18 cellular contexts compared by ENCODE assay signal in the genomic region with DNA sequence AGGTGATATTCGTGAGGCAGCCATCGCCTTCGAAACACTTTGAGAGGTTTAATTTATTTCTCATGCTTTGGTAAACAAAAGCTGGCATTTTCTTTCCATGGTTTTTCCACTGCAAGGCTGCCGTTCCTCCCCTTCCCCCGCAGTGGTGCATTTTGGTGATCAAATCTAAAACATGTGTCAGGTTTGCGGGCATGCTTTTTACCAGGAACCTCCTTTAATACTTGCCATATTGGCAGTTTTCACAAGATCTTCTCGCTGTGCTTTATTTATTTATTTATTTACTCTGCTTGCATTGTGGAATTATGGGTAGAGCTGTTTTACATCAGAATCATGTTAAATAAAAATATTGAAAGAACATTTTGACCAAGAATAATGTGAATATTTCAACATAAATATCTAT. TPM values are rescaled to one million over a fixed set of nuclear protein-coding genes. Genes with fewer than 3 reads are reported as not detected.
DNase-seq lines count a peak whose midpoint lies in the region; ATAC-seq, FAIRE-seq and TF ChIP-seq lines count a peak whose summit lies in the region.
"Had no signal": no experiment of that assay in that cellular context is flagged by ENCODE, and none has a peak within 500 bp of the region (broad histone marks: within the 10 kb centered on the region; RNA-seq: fewer than 3 reads in every experiment).

No MANE protein-coding gene starts in this region.

- in situ Hi-C loops in GM13977 (cut with MboI; ENCODE audit: low pct_unique_long_range_greater_than_20kb, low sequenced_read_pairs, unreplicated experiment): no loop called here

- TF ChIP-seq EP300 in suprapubic skin (IDR thresholded peaks at IDR 0.05): no peak

- DNase-seq in heart left ventricle: no peak
- no peak for DNase-seq in left ventricle myocardium superior
- no peak for DNase-seq in coronary artery (ENCODE audit: low spot score)
- no peak for DNase-seq in suprapubic skin (ENCODE audit: low spot score in 2 of 2)
- no peak for DNase-seq in urothelium cell line (ENCODE audit: low spot score)
- DNase-seq in GM13977 (ENCODE audit: low spot score): no peak
- DNase-seq in central memory CD4-positive, alpha-beta T cell: no peak
- DNase-seq: activated CD4-positive, alpha-beta memory T cell treated with anti-CD3 and anti-CD28 coated beads for 36 hours; activated T-cell treated with anti-CD3 and anti-CD28 coated beads, Interleukin-2, amount 50 U/mL, for 24 hours; naive B cell; RPMI8226; stimulated activated naive CD4-positive, alpha-beta T cell; T-helper 1 cell had no signal

- H3K27me3 ChIP-seq in heart left ventricle (no peaks in the 10 kb centered on the region), suprapubic skin (no peaks in the 10 kb centered on the region)
- H3K27me3 ChIP-seq: uterus had no signal

- no peak for TF ChIP-seq CTCF in heart left ventricle (IDR thresholded peaks at IDR 0.05)
- no peak for TF ChIP-seq CTCF in coronary artery (IDR thresholded peaks at IDR 0.05)
- TF ChIP-seq CTCF in suprapubic skin (IDR thresholded peaks at IDR 0.05): no peak
- no peak for TF ChIP-seq CTCF in GM13977 (IDR thresholded peaks at IDR 0.05; ENCODE audit: extremely low read depth, insufficient read depth, missing control alignments)

- H3K4me3 ChIP-seq in heart left ventricle: peak overlapping the region in 8 of 12 donors; percentile 19 to 42 (median 35)
- peak overlapping the region; percentile 57 for H3K4me3 ChIP-seq in coronary artery
- H3K4me3 ChIP-seq in mesodermal cell (ENCODE audit: extremely low read depth, insufficient read depth, low read length, poor library complexity, severe bottlenecking): no peak overlapping the region
- H3K4me3 ChIP-seq in suprapubic skin: peak overlapping the region; percentile 10

- WGBS in heart left ventricle, 4 donors: 86 to 90% (median 89%) methylated on average over 7 of the region's 7 CpGs
- 73 to 79% methylated on average over 4 to 5 of the region's 7 CpGs for WGBS in mesodermal cell (ENCODE audit: insufficient coverage in 2 of 2), 2 experiments
- WGBS in suprapubic skin: 72% methylated on average over 7 of the region's 7 CpGs

- peaks cover 0 to 42% (median 22%) of the 10 kb centered on the region in 12 donors for H3K4me1 ChIP-seq in heart left ventricle
- H3K4me1 ChIP-seq in mesodermal cell (ENCODE audit: control insufficient read depth, insufficient read depth, low read length, poor library complexity, severe bottlenecking): no peaks in the 10 kb centered on the region
- peaks cover 9% of the 10 kb centered on the region for H3K4me1 ChIP-seq in suprapubic skin
- H3K4me1 ChIP-seq: uterus had no signal

- TF ChIP-seq POLR2A in heart left ventricle (IDR thresholded peaks at IDR 0.05) (no peak), suprapubic skin (IDR thresholded peaks at IDR 0.05) (no peak)

- ATAC-seq in heart left ventricle: no peak
- no peak for ATAC-seq in left ventricle myocardium superior

- intact Hi-C loops in heart left ventricle (cut with DNase I) (no loop called here), left ventricle myocardium superior (cut with micrococcal nuclease) (no loop called here)

- no peak for FAIRE-seq in urothelium cell line (lab: Jason Lieb, UNC)
- FAIRE-seq: endometrium had no signal

- H3K36me3 ChIP-seq in heart left ventricle: no peaks in the 10 kb centered on the region
- H3K36me3 ChIP-seq in mesodermal cell (ENCODE audit: control insufficient read depth, insufficient read depth, low read length): no peaks in the 10 kb centered on the region
- no peaks in the 10 kb centered on the region for H3K36me3 ChIP-seq in suprapubic skin
- H3K36me3 ChIP-seq: uterus had no signal

- H3K27ac ChIP-seq in heart left ventricle: peak overlapping the region in 1 of 12 donors; percentile 61
- no peak overlapping the region for H3K27ac ChIP-seq in coronary artery
- peak overlapping the region; percentile 81 for H3K27ac ChIP-seq in mesodermal cell (ENCODE audit: low read depth, low read length, severe bottlenecking)
- no peak overlapping the region for H3K27ac ChIP-seq in suprapubic skin
- H3K27ac ChIP-seq: KMS-11 had no signal

- H3K9me3 ChIP-seq in heart left ventricle (no peaks in the 10 kb centered on the region), mesodermal cell (ENCODE audit: control insufficient read depth, low read length) (no peaks in the 10 kb centered on the region), suprapubic skin (no peaks in the 10 kb centered on the region)
- H3K9me3 ChIP-seq: uterus had no signal

RNA-seq across cellular contexts. Expression of a gene that starts 54.2 kb away (rescaled TPM):
- 10 to 100 TPM; 11.5 to 19.6 (median 13.5) TPM for total RNA-seq in heart left ventricle
- 1 to 10 TPM; 2.8 to 6.2 TPM for polyA plus RNA-seq in heart left ventricle
- 10.6 TPM for total RNA-seq in left ventricle myocardium superior
- 7.0 TPM for polyA plus RNA-seq in mesodermal cell (2013, experiment 1 of 2)
- polyA plus RNA-seq in mesodermal cell (2013, experiment 2 of 2): 4.1 TPM
- 10 to 100 TPM in 3 of 4 donors, 1 to 10 TPM in 1; 8.6 to 19.6 (median 12.7) TPM for total RNA-seq in suprapubic skin
- total RNA-seq: activated CD4-positive, alpha-beta memory T cell treated with anti-CD3 and anti-CD28 coated beads for 36 hours had no signal
- polyA plus RNA-seq: CD14-positive monocyte had no signal
